18 cellular contexts compared by ENCODE assay signal in genomic region chr1:240126821-240127220, GRCh38. TPM values are rescaled to one million over a fixed set of nuclear protein-coding genes. Genes with fewer than 3 reads are reported as not detected.
DNase-seq lines count a peak whose midpoint lies in the region; ATAC-seq and TF ChIP-seq lines count a peak whose summit lies in the region.
"Had no signal": no experiment of that assay in that cellular context is flagged by ENCODE, and none has a peak within 500 bp of the region (broad histone marks: within the 10 kb centered on the region; RNA-seq: fewer than 3 reads in every experiment).

No MANE protein-coding gene starts in this region.

- H3K56ac ChIP-seq in IMR-90 (ENCODE audit: extremely low read depth, insufficient read depth, low read length), result no peak overlapping the region

- no peak for TF ChIP-seq CTCF in IMR-90 (conservative IDR thresholded peaks at IDR 0.05; ENCODE audit: low read depth, low read length)
- no peak for TF ChIP-seq CTCF in omental fat pad (IDR thresholded peaks at IDR 0.05)
- TF ChIP-seq CTCF in upper lobe of right lung (IDR thresholded peaks at IDR 0.05), result no peak

- H3K9ac ChIP-seq in IMR-90 (ENCODE audit: low read depth, low read length), result no peak overlapping the region
- no peak overlapping the region for H3K9ac ChIP-seq in mesenchymal stem cell (ENCODE audit: low read length)
- H3K9ac ChIP-seq: BLaER1, KMS-11 had no signal

- no peak overlapping the region for H2BK12ac ChIP-seq in mesenchymal stem cell (ENCODE audit: low read length in 2 of 2)

- peaks cover 3% of the 10 kb centered on the region for H3K36me3 ChIP-seq in IMR-90 (ENCODE audit: control insufficient read depth, insufficient read depth, low read length)
- H3K36me3 ChIP-seq in mesenchymal stem cell (ENCODE audit: control insufficient read depth in 1 of 2, insufficient read depth in 2 of 2, low read depth in 1 of 2, low read length in 2 of 2), result peaks cover 0 to 9% of the 10 kb centered on the region in 2 experiments
- no peaks in the 10 kb centered on the region for H3K36me3 ChIP-seq in upper lobe of right lung
- H3K36me3 ChIP-seq: BLaER1 had no signal

- no peak overlapping the region for H3K23ac ChIP-seq in IMR-90 (ENCODE audit: low read depth, low read length)
- no peak overlapping the region for H3K23ac ChIP-seq in mesenchymal stem cell (ENCODE audit: low read length in 2 of 2)

- CTCF ChIA-PET in IMR-90 (lab: Yijun Ruan, JAX), result interaction anchor here (0.7 to 0.9 kb wide), 2 partner anchors 16 to 531 kb away, joined by 3 to 5 read pairs; no protein-coding TSS in a partner anchor

- no peak for TF ChIP-seq RAD21 in IMR-90 (IDR thresholded peaks at IDR 0.05; ENCODE audit: low read length)

- no peak overlapping the region for H2AK9ac ChIP-seq in IMR-90 (replicated peaks; ENCODE audit: low read depth, low read length, poor library complexity)

- H2AFZ ChIP-seq in IMR-90 (replicated peaks; ENCODE audit: low read length, poor library complexity) (no peak overlapping the region), mesenchymal stem cell (ENCODE audit: low read depth, low read length) (no peak overlapping the region)

- no peaks in the 10 kb centered on the region; the same call in 1 of the 2 replicates for H3K9me1 ChIP-seq in IMR-90 (ENCODE audit: insufficient read depth, low read length)

- H3K18ac ChIP-seq in IMR-90 (ENCODE audit: low read depth, low read length) (no peak overlapping the region), mesenchymal stem cell (ENCODE audit: low read depth in 1 of 2, low read length in 2 of 2) (no peak overlapping the region)

- peak; percentile 30; the same call in 1 of the 2 replicates for ATAC-seq in IMR-90 (ENCODE audit: low read depth)
- ATAC-seq in omental fat pad (ENCODE audit: low FRiP score), result no peak
- no peak for ATAC-seq in upper lobe of right lung
- ATAC-seq: GM12878 had no signal

- no peak overlapping the region for H4K8ac ChIP-seq in IMR-90 (ENCODE audit: low read depth in 2 of 2, low read length in 2 of 2)
- H4K8ac ChIP-seq in mesenchymal stem cell (ENCODE audit: low read length), result no peak overlapping the region

- POLR2A ChIA-PET in IMR-90 (lab: Charles Lee; ENCODE audit: unreplicated experiment), result no interaction called here

- H3K9me3 ChIP-seq in IMR-90 (ENCODE audit: control insufficient read depth, insufficient read depth, low read length) (no peaks in the 10 kb centered on the region), mesenchymal stem cell (ENCODE audit: control insufficient read depth, low read length) (no peaks in the 10 kb centered on the region), upper lobe of right lung (no peaks in the 10 kb centered on the region)
- H3K9me3 ChIP-seq: BLaER1 had no signal

- no peak overlapping the region for H3K27ac ChIP-seq in IMR-90 (ENCODE audit: insufficient read depth, low read length)
- no peak overlapping the region for H3K27ac ChIP-seq in mesenchymal stem cell (ENCODE audit: low read length, poor library complexity, severe bottlenecking)
- H3K27ac ChIP-seq in upper lobe of right lung, result no peak overlapping the region
- H3K27ac ChIP-seq: BLaER1, KMS-11 had no signal

- H3K4me1 ChIP-seq in IMR-90 (ENCODE audit: control insufficient read depth, insufficient read depth, low read length) (peaks cover 5% of the 10 kb centered on the region), mesenchymal stem cell (ENCODE audit: control insufficient read depth, insufficient read depth, low read depth, low read length) (peaks cover 2% of the 10 kb centered on the region), upper lobe of right lung (no peaks in the 10 kb centered on the region)
- H3K4me1 ChIP-seq: BLaER1 had no signal

- H3K27me3 ChIP-seq in IMR-90 (ENCODE audit: control insufficient read depth, insufficient read depth, low read length), result no peaks in the 10 kb centered on the region
- H3K27me3 ChIP-seq in mesenchymal stem cell (ENCODE audit: control insufficient read depth in 1 of 2, insufficient read depth in 1 of 2, low read length in 2 of 2), result no peaks in the 10 kb centered on the region
- H3K27me3 ChIP-seq in upper lobe of right lung, result no peaks in the 10 kb centered on the region
- H3K27me3 ChIP-seq: BLaER1 had no signal

- H2AK5ac ChIP-seq in IMR-90 (ENCODE audit: low read depth, low read length) (no peak overlapping the region), mesenchymal stem cell (ENCODE audit: low read length, severe bottlenecking) (no peak overlapping the region)

- H4K20me1 ChIP-seq in IMR-90 (ENCODE audit: insufficient read depth, low read length), result no peaks in the 10 kb centered on the region
- H4K20me1 ChIP-seq: BLaER1 had no signal

- DNase-seq in EL (peak; percentile 65), IMR-90 (peak; percentile 25), amniotic epithelial cell (ENCODE audit: low read depth) (peak; percentile 36), mesenchymal stem cell (peak; percentile 34), SHP77 treated with DMSO at 0.1 percent for 48 hours (lab: John Stamatoyannopoulos, UW) (no peak), omental fat pad (ENCODE audit: low spot score) (no peak), upper lobe of right lung (no peak)
- DNase-seq in stimulated activated naive CD4-positive, alpha-beta T cell treated with Interleukin-2 at 50 U/mL for 16 hours (lab: John Stamatoyannopoulos, UW), result no peak
- DNase-seq: CD4-positive, alpha-beta memory T cell; DMS53; GOT3; NCI-H1417 treated with DMSO at 0.1 percent for 48 hours; NCI-H2029; NCI-H345; NCI-H524 treated with DMSO at 0.1 percent for 48 hours had no signal

- H4K91ac ChIP-seq in IMR-90 (ENCODE audit: insufficient read depth, low read depth, low read length) (no peak overlapping the region), mesenchymal stem cell (ENCODE audit: low read length) (no peak overlapping the region)

- in situ Hi-C loops in IMR-90 (cut with MboI; ENCODE audit: low sequenced_read_pairs), result no loop called here

- WGBS in IMR-90 (ENCODE audit: extremely low coverage in 2 of 2, insufficient read length in 1 of 2), 2 experiments, result 100% methylated on average over 1 of the region's 6 CpGs; no CpG with 5 or more reads in 1 of the 2 experiments
- WGBS in mesenchymal stem cell, result 81% methylated on average over 6 of the region's 6 CpGs

- H2BK5ac ChIP-seq in IMR-90 (ENCODE audit: low read depth, low read length, poor library complexity, severe bottlenecking) (peak overlapping the region; percentile 24), mesenchymal stem cell (ENCODE audit: low read depth, low read length, poor library complexity, severe bottlenecking) (no peak overlapping the region)

- no peak overlapping the region for H3K4ac ChIP-seq in IMR-90 (ENCODE audit: low read depth, low read length)
- no peak overlapping the region for H3K4ac ChIP-seq in mesenchymal stem cell (ENCODE audit: low read depth in 1 of 2, low read length in 2 of 2)

- H4K5ac ChIP-seq in IMR-90 (ENCODE audit: low read depth, low read length), result no peak overlapping the region

- H3K14ac ChIP-seq in IMR-90 (replicated peaks; ENCODE audit: low read depth, low read length), result no peak overlapping the region
- H3K14ac ChIP-seq in mesenchymal stem cell (ENCODE audit: low read length in 2 of 2), result no peak overlapping the region

- H3K4me2 ChIP-seq in IMR-90 (ENCODE audit: low read depth, low read length), result no peak overlapping the region
- no peak overlapping the region for H3K4me2 ChIP-seq in mesenchymal stem cell (ENCODE audit: low read length, poor library complexity, severe bottlenecking)
- H3K4me2 ChIP-seq: BLaER1, KMS-11 had no signal

- H2BK15ac ChIP-seq in IMR-90 (ENCODE audit: low read depth, low read length) (no peak overlapping the region), mesenchymal stem cell (ENCODE audit: low read depth, poor library complexity, severe bottlenecking) (no peak overlapping the region)

- dilution Hi-C loops in IMR-90 (cut with HindIII; ENCODE audit: low sequenced_read_pairs, unreplicated experiment), result no loop called here

- TF ChIP-seq POLR2A in IMR-90 (IDR thresholded peaks at IDR 0.05; ENCODE audit: low read depth, low read length), result no peak

- no peak overlapping the region for H2BK20ac ChIP-seq in IMR-90 (ENCODE audit: low read depth, low read length)

- H3K4me3 ChIP-seq in IMR-90 (ENCODE audit: insufficient read depth, low read depth, low read length) (no peak overlapping the region), mesenchymal stem cell (ENCODE audit: insufficient read depth in 1 of 2, low read depth in 1 of 2, low read length in 2 of 2) (no peak overlapping the region), upper lobe of right lung (no peak overlapping the region)
- H3K4me3 ChIP-seq: BLaER1, GM12878 had no signal

- no TSS peak for BruUV-seq in IMR-90 (replicated peaks; lab: Mats Ljungman, UMichigan)

- H2BK120ac ChIP-seq in IMR-90 (ENCODE audit: low read depth, low read length) (no peak overlapping the region), mesenchymal stem cell (ENCODE audit: low read depth, low read length) (no peak overlapping the region)

- H3K79me1 ChIP-seq in IMR-90 (ENCODE audit: low read depth in 1 of 2, low read length in 2 of 2), result peaks cover 29 to 53% of the 10 kb centered on the region in 2 experiments
- H3K79me1 ChIP-seq in mesenchymal stem cell (replicated peaks; ENCODE audit: low read length, poor library complexity, severe bottlenecking), result peaks cover 36% of the 10 kb centered on the region

- intact Hi-C loops in IMR-90 (cut with micrococcal nuclease), result no loop called here
- intact Hi-C loops in upper lobe of right lung (cut with DNase I), result no loop called here

TF ChIP-seq in IMR-90, 13 proteins besides CTCF, POLR2A, EP300 and RAD21 (continues in another document):
- TF ChIP-seq MAZ (IDR thresholded peaks at IDR 0.05; ENCODE audit: borderline replicate concordance, low read depth, low read length) (no peak), RCOR1 (IDR thresholded peaks at IDR 0.05; ENCODE audit: insufficient replicate concordance, low read length) (no peak), NFE2L2 (IDR thresholded peaks at IDR 0.05; ENCODE audit: low read depth, low read length) (no peak), BHLHE40 (IDR thresholded peaks at IDR 0.05; ENCODE audit: low read depth, low read length) (no peak), RFX5 (IDR thresholded peaks at IDR 0.05; ENCODE audit: low read depth, low read length) (no peak), SMC3 (IDR thresholded peaks at IDR 0.05; ENCODE audit: low read depth, low read length) (no peak), MAFK (IDR thresholded peaks at IDR 0.05; ENCODE audit: low read depth, low read length) (no peak)

RNA-seq across cellular contexts. Expression of gene FMN2, which starts 35.1 kb away (rescaled TPM):
- total RNA-seq in IMR-90 (2012; rRNA removed) (35.8 and 50.0 TPM in 2 replicates), omental fat pad (1 to 10 TPM; 1.2 to 4.3 (median 2.8) TPM), upper lobe of right lung (0.52 TPM)
- 20.1 and 29.0 TPM in 2 replicates for polyA plus RNA-seq in IMR-90 (2012; rRNA removed)
- 4.7 and 5.4 TPM in 2 replicates for polyA plus RNA-seq in IMR-90 (2012; cell fraction: cytosol; rRNA removed)
- 7.2 and 9.7 TPM in 2 replicates for polyA plus RNA-seq in IMR-90 (2012; cell fraction: nucleus; rRNA removed; ENCODE audit: low replicate concordance)
- polyA plus RNA-seq in mesenchymal stem cell (2013, experiment 1 of 2), result 5.4 TPM
- 6.1 TPM for polyA plus RNA-seq in mesenchymal stem cell (2013, experiment 2 of 2)
- total RNA-seq: CD4-positive, alpha-beta memory T cell; GM12878 had no signal
- polyA plus RNA-seq: CD4-positive, alpha-beta memory T cell had no signal

Comparison
In these comparisons a context has a peak if more than half of its experiments do, and no peak if none do; other contexts are left out.
1. DNase-seq: peak in EL (single experiment), IMR-90 (single experiment), amniotic epithelial cell (single experiment) and mesenchymal stem cell (single experiment); none in SHP77 treated with DMSO at 0.1 percent for 48 hours (single experiment), omental fat pad (single experiment), stimulated activated naive CD4-positive, alpha-beta T cell treated with Interleukin-2 at 50 U/mL for 16 hours (single experiment) and upper lobe of right lung (single experiment).